9 cellular contexts compared by ENCODE assay signal in the genomic region with DNA sequence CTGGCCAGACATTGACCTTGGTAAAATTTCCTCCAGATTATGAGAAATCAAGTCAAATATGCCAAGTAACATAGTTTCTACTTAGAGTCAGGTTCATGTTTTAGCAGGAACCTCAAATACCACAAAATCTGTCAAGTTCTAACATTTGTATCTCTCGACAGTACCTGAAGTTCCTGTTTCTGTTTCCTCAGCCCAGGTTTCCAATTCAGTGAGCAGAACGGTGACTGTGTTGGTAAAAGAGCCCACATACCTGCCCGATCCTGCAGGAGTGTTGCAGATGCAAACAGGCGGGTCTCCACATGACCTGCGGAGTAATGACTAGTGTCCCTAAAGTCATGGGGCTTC. TPM values are rescaled to one million over a fixed set of nuclear protein-coding genes. Genes with fewer than 3 reads are reported as not detected.
A peak's percentile ranks its signal among the peaks of the same experiment; 100 is the strongest.
DNase-seq lines count a peak whose midpoint lies in the region; ATAC-seq and TF ChIP-seq lines count a peak whose summit lies in the region.
"Had no signal": no experiment of that assay in that cellular context is flagged by ENCODE, and none has a peak within 500 bp of the region (broad histone marks: within the 10 kb centered on the region; RNA-seq: fewer than 3 reads in every experiment).

No MANE protein-coding gene starts in this region.

- H3K27me3 Mint-ChIP-seq in activated T-cell treated with anti-CD3 and anti-CD28 coated beads, Interleukin-2, amount 50 U/mL, for 24 hours: peaks cover 9% of the 10 kb centered on the region
- peaks cover 15 to 61% (median 26%) of the 10 kb centered on the region in 5 donors for H3K27me3 Mint-ChIP-seq in naive thymus-derived CD8-positive, alpha-beta T cell

- peaks cover 23% of the 10 kb centered on the region for H3K4me1 Mint-ChIP-seq in activated T-cell treated with anti-CD3 and anti-CD28 coated beads, Interleukin-2, amount 50 U/mL, for 24 hours (ENCODE audit: low read depth)
- H3K4me1 Mint-ChIP-seq in naive thymus-derived CD8-positive, alpha-beta T cell: peaks cover 18 to 22% (median 21%) of the 10 kb centered on the region in 4 donors

- H3K9me3 Mint-ChIP-seq in activated T-cell treated with anti-CD3 and anti-CD28 coated beads, Interleukin-2, amount 50 U/mL, for 24 hours: no peaks in the 10 kb centered on the region
- no peaks in the 10 kb centered on the region for H3K9me3 Mint-ChIP-seq in naive thymus-derived CD8-positive, alpha-beta T cell

- H3K4me1 ChIP-seq in lower lobe of right lung: no peaks in the 10 kb centered on the region

- H3K4me3 ChIP-seq in lower lobe of right lung: no peak overlapping the region

- peak; percentile 91 for ATAC-seq in HG02610 (IDR thresholded peaks at IDR 0.05; ENCODE audit: unreplicated experiment)
- peak; percentile 62 to 72 for ATAC-seq in naive thymus-derived CD8-positive, alpha-beta T cell
- no peak for ATAC-seq in lower lobe of right lung

- intact Hi-C loops in lower lobe of right lung (cut with DNase I): no loop called here

- H3K27ac ChIP-seq in lower lobe of right lung: no peak overlapping the region

- peak overlapping the region; percentile 29 for H3K27ac Mint-ChIP-seq in activated T-cell treated with anti-CD3 and anti-CD28 coated beads, Interleukin-2, amount 50 U/mL, for 24 hours
- H3K27ac Mint-ChIP-seq in naive thymus-derived CD8-positive, alpha-beta T cell: peak overlapping the region in 6 of 10 donors; percentile 0 to 15 (median 6)

- H3K36me3 ChIP-seq in lower lobe of right lung: no peaks in the 10 kb centered on the region

- no peaks in the 10 kb centered on the region for H3K9me3 ChIP-seq in lower lobe of right lung

- no peaks in the 10 kb centered on the region for H3K27me3 ChIP-seq in lower lobe of right lung (ENCODE audit: low read depth)

- H3K36me3 Mint-ChIP-seq in activated T-cell treated with anti-CD3 and anti-CD28 coated beads, Interleukin-2, amount 50 U/mL, for 24 hours (ENCODE audit: low read depth): peaks cover under 1% of the 10 kb centered on the region
- H3K36me3 Mint-ChIP-seq in naive thymus-derived CD8-positive, alpha-beta T cell: peaks cover 0 to 2% (median 0%) of the 10 kb centered on the region in 3 donors

- no peak for DNase-seq in activated T-cell treated with anti-CD3 and anti-CD28 coated beads, Interleukin-2, amount 50 U/mL, for 24 hours
- DNase-seq in activated T-cell treated with anti-CD3 and anti-CD28 coated beads for 4 hours: no peak
- peak; percentile 34 for DNase-seq in KBM-7
- DNase-seq in naive thymus-derived CD8-positive, alpha-beta T cell: peak in 3 of 10 donors; percentile 15 to 29 (median 26)
- no peak for DNase-seq in lower lobe of right lung
- no peak for DNase-seq in activated CD4-positive, alpha-beta T cell treated with anti-CD3 and anti-CD28 coated beads for 48 hours
- no peak for DNase-seq in activated CD8-positive, alpha-beta memory T cell treated with anti-CD3 and anti-CD28 coated beads, Interleukin-2, amount 50 U/mL, for 48 hours
- DNase-seq: H7 had no signal

- no peak for TF ChIP-seq CTCF in lower lobe of right lung (IDR thresholded peaks at IDR 0.05)

- no peak overlapping the region for H3K4me3 Mint-ChIP-seq in activated T-cell treated with anti-CD3 and anti-CD28 coated beads, Interleukin-2, amount 50 U/mL, for 24 hours
- peak overlapping the region in 8 of 10 donors; percentile 6 to 70 (median 55) for H3K4me3 Mint-ChIP-seq in naive thymus-derived CD8-positive, alpha-beta T cell

- in situ Hi-C loops in KBM-7 (cut with MboI; ENCODE audit: low pct_unique_long_range_greater_than_20kb, low sequenced_read_pairs): no loop called here

- POLR2A ChIA-PET in naive thymus-derived CD8-positive, alpha-beta T cell (lab: Charles Lee): no interaction called here

RNA-seq across cellular contexts. Expression of a gene that starts 57.9 kb away (rescaled TPM):
- 100 to 1,000 TPM; 102 to 113 TPM for total RNA-seq in naive thymus-derived CD8-positive, alpha-beta T cell
- polyA plus RNA-seq in naive thymus-derived CD8-positive, alpha-beta T cell: 10 to 100 TPM; 29.3 to 40.8 (median 36.3) TPM
- total RNA-seq in lower lobe of right lung: 72.3 TPM

Comparison
In these comparisons a context has a peak if more than half of its experiments do, and no peak if none do; other contexts are left out.
1. ATAC-seq: peak in HG02610 (single experiment) and naive thymus-derived CD8-positive, alpha-beta T cell (2 of 2); none in lower lobe of right lung (0 of 2).